Comparison of ENCODE assay signal across 8 cellular contexts in genomic region chr1:50423670-50424000, GRCh38.
A peak's percentile ranks its signal among the peaks of the same experiment; 100 is the strongest.
DNase-seq lines count a peak whose midpoint lies in the region; ATAC-seq and TF ChIP-seq lines count a peak whose summit lies in the region.

No MANE protein-coding gene starts in this region.

- CTCF ChIA-PET in activated naive CD4-positive, alpha-beta T cell treated with anti-CD3 and anti-CD28 coated beads, Interleukin-2, amount 10 ng/mL, durations not matched to agents 7 days and 5 days (lab: Charles Lee), result interaction anchor here (1.0 kb wide), 1 partner anchor 180 kb away, joined by 3 read pairs; no protein-coding TSS in a partner anchor

- peaks cover 97% of the 10 kb centered on the region for H3K27me3 Mint-ChIP-seq in activated naive CD4-positive, alpha-beta T cell treated with anti-CD3 and anti-CD28 coated beads, Interleukin-2, amount 10 ng/mL, durations not matched to agents 7 days and 5 days
- H3K27me3 Mint-ChIP-seq in T-helper 1 cell treated with Interleukin-12 subunit alpha and Interleukin-12 subunit beta and Interleukin-4 antibody, amounts not matched to agents 30 μg/mL and 1 μg/mL, for 36 hours (ENCODE audit: low read depth), result peaks cover 84% of the 10 kb centered on the region

- H3K27ac Mint-ChIP-seq in activated naive CD4-positive, alpha-beta T cell treated with anti-CD3 and anti-CD28 coated beads, Interleukin-2, amount 10 ng/mL, durations not matched to agents 7 days and 5 days, result peak overlapping the region; percentile 77
- H3K27ac Mint-ChIP-seq in T-helper 1 cell treated with Interleukin-12 subunit alpha and Interleukin-12 subunit beta and Interleukin-4 antibody, amounts not matched to agents 30 μg/mL and 1 μg/mL, for 36 hours, result no peak overlapping the region

- H3K9me3 Mint-ChIP-seq in activated naive CD4-positive, alpha-beta T cell treated with anti-CD3 and anti-CD28 coated beads, Interleukin-2, amount 10 ng/mL, durations not matched to agents 7 days and 5 days, result no peaks in the 10 kb centered on the region
- peaks cover 7% of the 10 kb centered on the region for H3K9me3 Mint-ChIP-seq in T-helper 1 cell treated with Interleukin-12 subunit alpha and Interleukin-12 subunit beta and Interleukin-4 antibody, amounts not matched to agents 30 μg/mL and 1 μg/mL, for 36 hours

- H3K27me3 ChIP-seq in tibial artery, result peaks cover 0 to 100% of the 10 kb centered on the region in 2 donors

- no peaks in the 10 kb centered on the region for H3K9me3 ChIP-seq in tibial artery

- peak; percentile 53 for DNase-seq in activated naive CD4-positive, alpha-beta T cell treated with anti-CD3 and anti-CD28 coated beads, Interleukin-2, amount 10 ng/mL, durations not matched to agents 7 days and 5 days
- DNase-seq in activated naive CD4-positive, alpha-beta T cell treated with Interleukin-2 at 50 U/mL for 16 hours, result no peak
- DNase-seq in tibial artery, result no peak
- no peak for DNase-seq in NK-92 (lab: John Stamatoyannopoulos, UW; ENCODE audit: unreplicated experiment)
- no peak for DNase-seq in AG08396 (ENCODE audit: low spot score)

- peaks cover 47% of the 10 kb centered on the region for H3K4me1 Mint-ChIP-seq in activated naive CD4-positive, alpha-beta T cell treated with anti-CD3 and anti-CD28 coated beads, Interleukin-2, amount 10 ng/mL, durations not matched to agents 7 days and 5 days
- peaks cover 37% of the 10 kb centered on the region for H3K4me1 Mint-ChIP-seq in T-helper 1 cell treated with Interleukin-12 subunit alpha and Interleukin-12 subunit beta and Interleukin-4 antibody, amounts not matched to agents 30 μg/mL and 1 μg/mL, for 36 hours (ENCODE audit: low read depth)

- no peak for ATAC-seq in HG03196 (IDR thresholded peaks at IDR 0.05; ENCODE audit: unreplicated experiment)

- intact Hi-C loops in tibial artery (cut with DNase I; ENCODE audit: low total_unique reads), result no loop called here

- no peak for TF ChIP-seq CTCF in tibial artery (IDR thresholded peaks at IDR 0.05)

- no peaks in the 10 kb centered on the region for H3K36me3 ChIP-seq in tibial artery

- peak overlapping the region; percentile 88 for H3K4me3 Mint-ChIP-seq in activated naive CD4-positive, alpha-beta T cell treated with anti-CD3 and anti-CD28 coated beads, Interleukin-2, amount 10 ng/mL, durations not matched to agents 7 days and 5 days
- peak overlapping the region; percentile 65 for H3K4me3 Mint-ChIP-seq in T-helper 1 cell treated with Interleukin-12 subunit alpha and Interleukin-12 subunit beta and Interleukin-4 antibody, amounts not matched to agents 30 μg/mL and 1 μg/mL, for 36 hours

- peaks cover 21% of the 10 kb centered on the region for H3K36me3 Mint-ChIP-seq in activated naive CD4-positive, alpha-beta T cell treated with anti-CD3 and anti-CD28 coated beads, Interleukin-2, amount 10 ng/mL, durations not matched to agents 7 days and 5 days
- H3K36me3 Mint-ChIP-seq in T-helper 1 cell treated with Interleukin-12 subunit alpha and Interleukin-12 subunit beta and Interleukin-4 antibody, amounts not matched to agents 30 μg/mL and 1 μg/mL, for 36 hours (ENCODE audit: low read depth), result peaks cover 16% of the 10 kb centered on the region

- peak overlapping the region; percentile 18 for H3K4me3 ChIP-seq in iPS-11a (ENCODE audit: low read depth, low read length)
- peak overlapping the region; percentile 27 to 42 for H3K4me3 ChIP-seq in tibial artery

- no peak overlapping the region for H3K27ac ChIP-seq in tibial artery

- peaks cover 0 to 82% (median 66%) of the 10 kb centered on the region in 4 donors for H3K4me1 ChIP-seq in tibial artery
